In genomic region chr18:68406761-68407160, GRCh38 we compare ENCODE assay signal across 2 cellular contexts.
TF ChIP-seq lines count a peak whose summit lies in the region.

No MANE protein-coding gene starts in this region.

TF ChIP-seq in IMR-90, 13 proteins besides CTCF, POLR2A, EP300 and RAD21:
- TF ChIP-seq BHLHE40 (IDR thresholded peaks at IDR 0.05; ENCODE audit: low read depth, low read length) (no peak), FOS (IDR thresholded peaks at IDR 0.05; ENCODE audit: low read depth, low read length) (no peak)

TF ChIP-seq in H1, 55 proteins besides CTCF, POLR2A, EP300 and RAD21:
- TF ChIP-seq ASH2L (IDR thresholded peaks at IDR 0.05; ENCODE audit: low read length) (no peak), USF2 (IDR thresholded peaks at IDR 0.05; ENCODE audit: low read length) (no peak), YY1 (IDR thresholded peaks at IDR 0.05; ENCODE audit: low read depth, low read length) (no peak), MAFK (IDR thresholded peaks at IDR 0.05; ENCODE audit: low read depth, low read length) (no peak), CEBPB (IDR thresholded peaks at IDR 0.05; ENCODE audit: low read depth, low read length) (no peak), MAX (IDR thresholded peaks at IDR 0.05) (no peak), EGR1 (IDR thresholded peaks at IDR 0.05; ENCODE audit: borderline replicate concordance, low read depth, low read length) (no peak)
